Comparison of ENCODE assay signal across 12 cellular contexts in genomic region chr2:152418688-152419087, GRCh38.
DNase-seq lines count a peak whose midpoint lies in the region; ATAC-seq, FAIRE-seq and TF ChIP-seq lines count a peak whose summit lies in the region.
"Had no signal": no experiment of that assay in that cellular context is flagged by ENCODE, and none has a peak within 500 bp of the region (broad histone marks: within the 10 kb centered on the region; RNA-seq: fewer than 3 reads in every experiment).

No MANE protein-coding gene starts in this region.

- H3K27ac Mint-ChIP-seq in activated naive CD4-positive, alpha-beta T cell treated with anti-CD3 and anti-CD28 coated beads for 36 hours, result no peak overlapping the region

- H3K36me3 Mint-ChIP-seq in activated naive CD4-positive, alpha-beta T cell treated with anti-CD3 and anti-CD28 coated beads for 36 hours (ENCODE audit: low read depth), result no peaks in the 10 kb centered on the region

- no peak overlapping the region for H3K27ac ChIP-seq in fibroblast of lung (ENCODE audit: insufficient read depth, low read length)
- peak overlapping the region in 2 of 4 donors; percentile 2 to 47 for H3K27ac ChIP-seq in tibial nerve

- TF ChIP-seq CTCF in fibroblast of lung (conservative IDR thresholded peaks at IDR 0.05 in 1 of 2, IDR thresholded peaks at IDR 0.05 in 1 of 2; ENCODE audit: low read depth in 1 of 2, low read length in 2 of 2) (no peak), tibial nerve (IDR thresholded peaks at IDR 0.05) (no peak)

- no peak for ATAC-seq in HG02610 (IDR thresholded peaks at IDR 0.05; ENCODE audit: unreplicated experiment)
- ATAC-seq: body of pancreas had no signal

- H3K27me3 Mint-ChIP-seq in activated naive CD4-positive, alpha-beta T cell treated with anti-CD3 and anti-CD28 coated beads for 36 hours (ENCODE audit: low read depth), result peaks cover 28% of the 10 kb centered on the region

- H3K9me3 ChIP-seq in fibroblast of lung (ENCODE audit: control insufficient read depth, insufficient read depth, low read depth, low read length) (no peaks in the 10 kb centered on the region), tibial nerve (no peaks in the 10 kb centered on the region)
- H3K9me3 ChIP-seq: body of pancreas had no signal

- peaks cover 13% of the 10 kb centered on the region for H3K4me1 ChIP-seq in fibroblast of lung (ENCODE audit: control insufficient read depth, extremely low read depth, insufficient read depth, low read length)
- peaks cover 0 to 85% (median 25%) of the 10 kb centered on the region in 4 donors for H3K4me1 ChIP-seq in tibial nerve

- H3K79me2 ChIP-seq in fibroblast of lung (ENCODE audit: control insufficient read depth, insufficient read depth, low read length), result peaks cover 5% of the 10 kb centered on the region

- H3K4me2 ChIP-seq in fibroblast of lung (ENCODE audit: extremely low read depth, insufficient read depth, low read length), result no peak overlapping the region

- no peaks in the 10 kb centered on the region for H3K9me3 Mint-ChIP-seq in activated naive CD4-positive, alpha-beta T cell treated with anti-CD3 and anti-CD28 coated beads for 36 hours
- H3K9me3 Mint-ChIP-seq: neural crest cell had no signal

- no peak overlapping the region for H3K4me3 Mint-ChIP-seq in activated naive CD4-positive, alpha-beta T cell treated with anti-CD3 and anti-CD28 coated beads for 36 hours
- H3K4me3 Mint-ChIP-seq: neural crest cell had no signal

- peak; percentile 41 for DNase-seq in activated naive CD4-positive, alpha-beta T cell treated with anti-CD3 and anti-CD28 coated beads for 36 hours
- no peak for DNase-seq in activated naive CD4-positive, alpha-beta T cell treated with Interleukin-2 at 50 U/mL for 16 hours
- peak; percentile 21 for DNase-seq in LHCN-M2 (ENCODE audit: low read depth)
- DNase-seq in fibroblast of lung (ENCODE audit: low read depth in 2 of 2), result peak; percentile 50 to 61
- no peak for DNase-seq in stimulated activated CD8-positive, alpha-beta memory T cell treated with anti-CD3 and anti-CD28 coated beads, Interleukin-4, amount 100 ng/mL, for 48 hours
- DNase-seq in GM19239 (ENCODE audit: insufficient read length, low spot score), result no peak
- no peak for DNase-seq in tibial nerve (ENCODE audit: low spot score in 2 of 2)
- DNase-seq: NCI-H1436 treated with DMSO at 0.1 percent for 48 hours had no signal

- no peaks in the 10 kb centered on the region for H4K20me1 ChIP-seq in fibroblast of lung (ENCODE audit: control insufficient read depth, extremely low read depth, insufficient read depth, low read length)

- peak in 1 of 2 donors; percentile 36 for TF ChIP-seq EP300 in tibial nerve (IDR thresholded peaks at IDR 0.05)

- H3K4me1 Mint-ChIP-seq in activated naive CD4-positive, alpha-beta T cell treated with anti-CD3 and anti-CD28 coated beads for 36 hours (ENCODE audit: low read depth), result peaks cover 54% of the 10 kb centered on the region

- no peak overlapping the region for H2AFZ ChIP-seq in fibroblast of lung (ENCODE audit: low read length)

- TF ChIP-seq POLR2A in tibial nerve (IDR thresholded peaks at IDR 0.05), result no peak

- 57 to 59% methylated on average over 3 of the region's 3 CpGs for WGBS in tibial nerve, 2 donors

- H3K9ac ChIP-seq in fibroblast of lung (ENCODE audit: insufficient read depth, low read length), result no peak overlapping the region

- no peaks in the 10 kb centered on the region for H3K36me3 ChIP-seq in fibroblast of lung (ENCODE audit: control insufficient read depth, insufficient read depth, low read length)
- H3K36me3 ChIP-seq in tibial nerve, result no peaks in the 10 kb centered on the region

- H3K27me3 ChIP-seq in fibroblast of lung (ENCODE audit: control insufficient read depth, insufficient read depth, low read length) (no peaks in the 10 kb centered on the region), tibial nerve (no peaks in the 10 kb centered on the region)
- H3K27me3 ChIP-seq: body of pancreas had no signal

- intact Hi-C loops in activated naive CD4-positive, alpha-beta T cell treated with anti-CD3 and anti-CD28 coated beads for 36 hours (cut with micrococcal nuclease), result loop anchor here (1.0 to 10.0 kb wide), 5 partner anchors 83 to 594 kb away; partner anchors contain the start of genes ARL5A, ARL6IP6, FMNL2 and PRPF40A

- no peak overlapping the region for H3K4me3 ChIP-seq in fibroblast of lung (replicated peaks in 1 of 4; ENCODE audit: control extremely low read depth in 1 of 4, insufficient read depth in 1 of 4, low read depth in 3 of 4, low read length in 4 of 4)
- no peak overlapping the region for H3K4me3 ChIP-seq in tibial nerve
- H3K4me3 ChIP-seq: body of pancreas had no signal

- CTCF ChIA-PET in activated naive CD4-positive, alpha-beta T cell treated with anti-CD3 and anti-CD28 coated beads for 36 hours (lab: Charles Lee), result no interaction called here

- FAIRE-seq in GM19239 (lab: Jason Lieb, UNC), result no peak
- FAIRE-seq: islet of Langerhans had no signal

Comparison
In these comparisons a context has a peak if more than half of its experiments do, and no peak if none do; other contexts are left out.
1. DNase-seq: peak in activated naive CD4-positive, alpha-beta T cell treated with anti-CD3 and anti-CD28 coated beads for 36 hours (single experiment), LHCN-M2 (single experiment) and fibroblast of lung (2 of 2); none in activated naive CD4-positive, alpha-beta T cell treated with Interleukin-2 at 50 U/mL for 16 hours (single experiment), stimulated activated CD8-positive, alpha-beta memory T cell treated with anti-CD3 and anti-CD28 coated beads, Interleukin-4, amount 100 ng/mL, for 48 hours (single experiment), GM19239 (single experiment) and tibial nerve (0 of 2).